ENCODE assay signal across 8 cellular contexts in genomic region chr2:151238527-151239487, GRCh38. TPM values are rescaled to one million over a fixed set of nuclear protein-coding genes. Genes with fewer than 3 reads are reported as not detected.
DNase-seq lines count a peak whose midpoint lies in the region; ATAC-seq, FAIRE-seq and TF ChIP-seq lines count a peak whose summit lies in the region.

No MANE protein-coding gene starts in this region.

- no peaks in the 10 kb centered on the region for H3K4me1 Mint-ChIP-seq in stimulated activated naive B cell treated with anti-CD40 and anti-IgM and Interleukin-4, amounts not matched to agents 10 μg/mL and 1 μg/mL and 100 μg/mL, for 72 hours

- H3K4me3 ChIP-seq in SK-N-MC, result no peak overlapping the region

- no peaks in the 10 kb centered on the region for H3K9me3 ChIP-seq in SK-N-MC (ENCODE audit: low read depth, low read length)

- no peaks in the 10 kb centered on the region for H3K9me3 Mint-ChIP-seq in stimulated activated naive B cell treated with anti-CD40 and anti-IgM and Interleukin-4, amounts not matched to agents 10 μg/mL and 1 μg/mL and 100 μg/mL, for 72 hours

- H3K4me3 Mint-ChIP-seq in stimulated activated naive B cell treated with anti-CD40 and anti-IgM and Interleukin-4, amounts not matched to agents 10 μg/mL and 1 μg/mL and 100 μg/mL, for 72 hours, result no peak overlapping the region

- ATAC-seq in HG02759 (IDR thresholded peaks at IDR 0.05; ENCODE audit: unreplicated experiment) (peak; percentile 79), left lobe of liver (peak; percentile 95)
- ATAC-seq in stimulated activated naive B cell treated with anti-CD40 and anti-IgM and Interleukin-4, amounts not matched to agents 10 μg/mL and 1 μg/mL and 100 μg/mL, for 72 hours (replicated peaks), result peak; percentile 78 to 89

- no peak for TF ChIP-seq POLR2A in GM12891 (IDR thresholded peaks at IDR 0.05; ENCODE audit: low read depth, low read length)

- no peak overlapping the region for H3K27ac ChIP-seq in SK-N-MC

- H3K36me3 ChIP-seq in SK-N-MC (ENCODE audit: insufficient read depth, low read length), result no peaks in the 10 kb centered on the region

- H3K27me3 Mint-ChIP-seq in stimulated activated naive B cell treated with anti-CD40 and anti-IgM and Interleukin-4, amounts not matched to agents 10 μg/mL and 1 μg/mL and 100 μg/mL, for 72 hours, result peaks cover 0 to 9% of the 10 kb centered on the region in 2 donors

- no peak for FAIRE-seq in GM12891 (lab: Jason Lieb, UNC)

- DNase-seq in AG08395 (ENCODE audit: low spot score) (peak; percentile 77), GM12891 (ENCODE audit: insufficient read length, low spot score) (peak; percentile 33), NCI-H1105 treated with DMSO at 0.1 percent for 48 hours (lab: John Stamatoyannopoulos, UW) (peak; percentile 59), SK-N-MC (ENCODE audit: low read depth, low spot score) (peak; percentile 73), left lobe of liver (ENCODE audit: low spot score) (no peak)
- peak; percentile 40 for DNase-seq in central memory CD4-positive, alpha-beta T cell
- peak; percentile 9 for DNase-seq in stimulated activated naive B cell treated with anti-CD40 and anti-IgM and Interleukin-4, amounts not matched to agents 10 μg/mL and 1 μg/mL and 100 μg/mL, for 72 hours

- H3K9ac ChIP-seq in SK-N-MC (ENCODE audit: insufficient read length), result no peak overlapping the region

- H3K36me3 Mint-ChIP-seq in stimulated activated naive B cell treated with anti-CD40 and anti-IgM and Interleukin-4, amounts not matched to agents 10 μg/mL and 1 μg/mL and 100 μg/mL, for 72 hours, result no peaks in the 10 kb centered on the region

- no peak overlapping the region for H3K27ac Mint-ChIP-seq in stimulated activated naive B cell treated with anti-CD40 and anti-IgM and Interleukin-4, amounts not matched to agents 10 μg/mL and 1 μg/mL and 100 μg/mL, for 72 hours

TF ChIP-seq in GM12891, 5 proteins besides CTCF, POLR2A, EP300 and RAD21:
- TF ChIP-seq POU2F2 (IDR thresholded peaks at IDR 0.05; ENCODE audit: low read depth, low read length), result no peak
- TF ChIP-seq PAX5 (IDR thresholded peaks at IDR 0.05; ENCODE audit: insufficient read depth, low read length, severe bottlenecking), result no peak
- no peak for TF ChIP-seq TAF1 (IDR thresholded peaks at IDR 0.05; ENCODE audit: low read depth, low read length)
- no peak for TF ChIP-seq POLR2AphosphoS5 (IDR thresholded peaks at IDR 0.05; ENCODE audit: low read depth, low read length)
- TF ChIP-seq SPI1 (IDR thresholded peaks at IDR 0.05; ENCODE audit: low read depth, low read length), result no peak

RNA-seq across cellular contexts. Expression of gene RBM43, which starts 22.9 kb away (rescaled TPM):
- polyA plus RNA-seq in GM12891 (2012; ENCODE audit: low read depth, missing spikeins), result 3.4 TPM
- total RNA-seq in left lobe of liver, result 3.4 TPM

RNA-seq across cellular contexts. Expression of gene NMI, which starts 50.7 kb away (rescaled TPM):
- 41.4 TPM for polyA plus RNA-seq in GM12891 (2012; ENCODE audit: low read depth, missing spikeins)
- 6.6 TPM for total RNA-seq in left lobe of liver
